In genomic region chr22:50184541-50185383, GRCh38 we compare ENCODE assay signal across 7 cellular contexts. TPM values are rescaled to one million over a fixed set of nuclear protein-coding genes. Genes with fewer than 3 reads are reported as not detected.
A peak's percentile ranks its signal among the peaks of the same experiment; 100 is the strongest.
DNase-seq lines count a peak whose midpoint lies in the region; ATAC-seq lines count a peak whose summit lies in the region.

No MANE protein-coding gene starts in this region.

- H3K27ac ChIP-seq in stomach smooth muscle (ENCODE audit: low read length), result no peak overlapping the region

- H3K36me3 Mint-ChIP-seq in activated naive CD8-positive, alpha-beta T cell treated with anti-CD3 and anti-CD28 coated beads, Interleukin-2, amount 10 ng/mL, durations not matched to agents 7 days and 5 days, result peaks cover 2% of the 10 kb centered on the region
- H3K36me3 Mint-ChIP-seq in immature natural killer cell, result no peaks in the 10 kb centered on the region

- peaks cover 18% of the 10 kb centered on the region for H3K4me1 Mint-ChIP-seq in activated naive CD8-positive, alpha-beta T cell treated with anti-CD3 and anti-CD28 coated beads, Interleukin-2, amount 10 ng/mL, durations not matched to agents 7 days and 5 days
- H3K4me1 Mint-ChIP-seq in immature natural killer cell, result peaks cover 24 to 37% of the 10 kb centered on the region in 2 donors

- POLR2A ChIA-PET in activated naive CD8-positive, alpha-beta T cell treated with anti-CD3 and anti-CD28 coated beads, Interleukin-2, amount 10 ng/mL, durations not matched to agents 7 days and 5 days (lab: Charles Lee), result no interaction called here

- no peaks in the 10 kb centered on the region for H3K36me3 ChIP-seq in stomach smooth muscle (ENCODE audit: control insufficient read depth in 2 of 2, insufficient read depth in 2 of 2, low read length in 2 of 2)

- no peaks in the 10 kb centered on the region for H3K9me3 ChIP-seq in stomach smooth muscle (ENCODE audit: control insufficient read depth in 2 of 2, low read length in 2 of 2)

- peak overlapping the region; percentile 66 to 68 for H3K9ac ChIP-seq in stomach smooth muscle (ENCODE audit: low read length in 2 of 2)

- H3K4me3 ChIP-seq in stomach smooth muscle (ENCODE audit: low read length in 2 of 2), result peak overlapping the region; percentile 68 to 83

- H3K9me3 Mint-ChIP-seq in activated naive CD8-positive, alpha-beta T cell treated with anti-CD3 and anti-CD28 coated beads, Interleukin-2, amount 10 ng/mL, durations not matched to agents 7 days and 5 days, result no peaks in the 10 kb centered on the region
- no peaks in the 10 kb centered on the region for H3K9me3 Mint-ChIP-seq in immature natural killer cell

- no peak overlapping the region for H3K27ac Mint-ChIP-seq in activated naive CD8-positive, alpha-beta T cell treated with anti-CD3 and anti-CD28 coated beads, Interleukin-2, amount 10 ng/mL, durations not matched to agents 7 days and 5 days
- peak overlapping the region in 2 of 6 donors; percentile 61 to 63 for H3K27ac Mint-ChIP-seq in immature natural killer cell

- H3K4me1 ChIP-seq in stomach smooth muscle (ENCODE audit: control insufficient read depth, insufficient read depth, low read length), result peaks cover 39% of the 10 kb centered on the region

- peaks cover 0 to 4% of the 10 kb centered on the region in 2 donors for H3K27me3 ChIP-seq in stomach smooth muscle (ENCODE audit: control insufficient read depth in 1 of 2, insufficient read depth in 2 of 2, low read length in 2 of 2)

- H3K27me3 Mint-ChIP-seq in activated naive CD8-positive, alpha-beta T cell treated with anti-CD3 and anti-CD28 coated beads, Interleukin-2, amount 10 ng/mL, durations not matched to agents 7 days and 5 days, result no peaks in the 10 kb centered on the region
- peaks cover 10 to 17% (median 17%) of the 10 kb centered on the region in 3 donors for H3K27me3 Mint-ChIP-seq in immature natural killer cell (ENCODE audit: low read depth in 3 of 3)

- no peak for DNase-seq in activated naive CD8-positive, alpha-beta T cell treated with anti-CD3 and anti-CD28 coated beads, Interleukin-2, amount 10 ng/mL, durations not matched to agents 7 days and 5 days
- DNase-seq in immature natural killer cell, result no peak
- no peak for DNase-seq in HK-2 (ENCODE audit: unreplicated experiment)
- DNase-seq in HuH-7.5 (ENCODE audit: low spot score), result no peak

- ATAC-seq in HG03565 (IDR thresholded peaks at IDR 0.05; ENCODE audit: unreplicated experiment), result peak; percentile 11
- no peak for ATAC-seq in activated naive CD8-positive, alpha-beta T cell treated with anti-CD3 and anti-CD28 coated beads, Interleukin-2, amount 10 ng/mL, durations not matched to agents 7 days and 5 days (ENCODE audit: low read depth)
- no peak for ATAC-seq in HG03097 (IDR thresholded peaks at IDR 0.05; ENCODE audit: low FRiP score, unreplicated experiment)

- H3K4me3 Mint-ChIP-seq in activated naive CD8-positive, alpha-beta T cell treated with anti-CD3 and anti-CD28 coated beads, Interleukin-2, amount 10 ng/mL, durations not matched to agents 7 days and 5 days, result peak overlapping the region; percentile 77
- peak overlapping the region; percentile 73 to 87 (median 85) for H3K4me3 Mint-ChIP-seq in immature natural killer cell

RNA-seq across cellular contexts. Expression of gene TRABD, which starts 1.0 kb away (rescaled TPM):
- total RNA-seq in activated naive CD8-positive, alpha-beta T cell treated with anti-CD3 and anti-CD28 coated beads, Interleukin-2, amount 10 ng/mL, durations not matched to agents 7 days and 5 days, result 100 to 1,000 TPM; 116 to 121 TPM
- 10 to 100 TPM; 33.2 to 63.5 (median 35.3) TPM for polyA plus RNA-seq in immature natural killer cell

RNA-seq across cellular contexts. Expression of gene PANX2, which starts 14.2 kb away (rescaled TPM):
- under 1 TPM; 0.11 TPM for total RNA-seq in activated naive CD8-positive, alpha-beta T cell treated with anti-CD3 and anti-CD28 coated beads, Interleukin-2, amount 10 ng/mL, durations not matched to agents 7 days and 5 days
- under 1 TPM in 1 of 3 donors, not detected in 2; 0.07 TPM for polyA plus RNA-seq in immature natural killer cell

RNA-seq across cellular contexts. Expression of gene SELENOO, which starts 16.0 kb away (rescaled TPM):
- total RNA-seq in activated naive CD8-positive, alpha-beta T cell treated with anti-CD3 and anti-CD28 coated beads, Interleukin-2, amount 10 ng/mL, durations not matched to agents 7 days and 5 days, result 10 to 100 TPM; 27.9 to 33.3 TPM
- polyA plus RNA-seq in immature natural killer cell, result 1 to 10 TPM; 2.6 to 5.7 (median 3.6) TPM
